1 cellular context compared by ENCODE assay signal in the genomic region with DNA sequence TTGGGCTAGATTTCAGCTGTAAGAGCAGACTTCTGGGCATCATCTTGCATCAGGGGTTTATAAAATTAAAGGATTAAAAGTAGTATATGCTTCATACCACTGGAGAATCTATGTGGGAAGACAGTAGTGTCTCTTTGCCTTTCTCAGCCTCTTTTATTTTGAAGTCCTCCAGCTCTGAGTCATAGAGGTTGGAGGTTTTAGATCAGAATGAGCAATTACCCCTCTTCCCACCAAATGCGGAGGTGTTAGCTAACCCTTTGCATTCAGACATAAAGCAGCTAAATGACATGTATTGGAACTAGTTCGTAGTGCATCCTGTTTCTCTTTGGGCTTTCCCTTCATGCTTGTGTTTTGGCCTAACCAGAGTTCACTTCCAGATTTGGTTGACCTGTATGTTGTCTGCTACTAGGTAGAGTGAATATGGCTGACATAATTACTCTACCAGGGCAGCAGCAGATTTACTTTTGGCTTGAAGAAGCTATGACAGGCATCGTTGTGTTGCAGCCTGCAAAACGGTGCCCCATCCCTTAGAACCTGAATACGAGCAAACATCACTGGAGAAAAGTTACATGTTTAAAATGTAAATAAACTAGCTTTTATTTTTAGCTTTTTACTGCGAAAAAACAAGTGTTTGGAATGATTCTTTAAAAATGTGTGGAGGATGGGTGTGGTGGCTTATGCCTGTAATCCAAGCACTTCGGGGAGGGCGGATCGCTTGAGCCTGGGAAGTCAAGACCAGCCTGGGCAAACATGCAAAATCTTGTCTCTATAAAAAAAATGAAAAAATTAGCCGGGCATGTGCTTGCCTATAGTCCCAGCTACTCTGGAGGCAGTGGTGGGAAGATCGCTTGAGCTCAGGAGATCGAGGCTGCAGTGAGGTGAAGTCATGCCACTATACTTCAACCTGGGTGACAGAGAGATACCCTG.
TF ChIP-seq lines count a peak whose summit lies in the region.

No MANE protein-coding gene starts in this region.

TF ChIP-seq in IMR-90, 13 proteins besides CTCF, POLR2A, EP300 and RAD21:
- TF ChIP-seq FOS (IDR thresholded peaks at IDR 0.05; ENCODE audit: low read depth, low read length) (peak; percentile 34), SMC3 (IDR thresholded peaks at IDR 0.05; ENCODE audit: low read depth, low read length) (no peak)
